ENCODE assay signal across 20 cellular contexts in the genomic region with DNA sequence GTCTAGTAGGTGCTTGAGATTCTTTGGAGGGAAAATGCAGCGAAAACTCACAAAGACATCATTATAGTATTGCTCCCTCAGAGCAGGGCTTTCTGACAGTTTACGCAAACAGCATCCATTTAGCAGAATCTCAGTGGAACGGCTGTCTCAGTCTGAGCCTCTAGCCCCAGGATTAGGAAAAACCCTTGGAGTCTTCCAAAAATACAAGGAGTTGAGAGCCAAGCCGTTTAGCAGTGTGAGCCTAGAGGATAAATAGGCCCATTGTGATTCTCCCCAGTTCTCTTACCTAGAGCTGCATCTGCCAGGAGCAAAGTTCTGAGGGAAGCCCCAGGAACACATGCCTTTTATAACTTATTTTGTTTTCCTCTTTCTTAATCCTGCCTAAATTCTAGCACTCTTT.
"Had no signal": no experiment of that assay in that cellular context is flagged by ENCODE, and none has a peak within 500 bp of the region (broad histone marks: within the 10 kb centered on the region; RNA-seq: fewer than 3 reads in every experiment).

No MANE protein-coding gene starts in this region.

- H3K4me1 ChIP-seq: Peyer's patch, SJSA1 had no signal

- ATAC-seq: activated CD4-positive, CD25-positive, alpha-beta regulatory T cell treated with anti-CD3 and anti-CD28 coated beads, Interleukin-2, amount 50 U/mL, for 24 hours; activated T-cell treated with anti-CD3 and anti-CD28 coated beads, Interleukin-2, amount 50 U/mL, for 4 hours had no signal

- H3K36me3 ChIP-seq: brain microvascular endothelial cell, Peyer's patch, SJSA1 had no signal

- H3K9me3 Mint-ChIP-seq: activated T-cell treated with anti-CD3 and anti-CD28 coated beads, Interleukin-2, amount 50 U/mL, for 4 hours; T-helper 1 cell treated with Interleukin-12 subunit alpha and Interleukin-12 subunit beta and Interleukin-4 antibody, amounts not matched to agents 30 μg/mL and 1 μg/mL, for 36 hours had no signal

- H3K27ac Mint-ChIP-seq: activated naive CD8-positive, alpha-beta T cell; IgD-negative memory B cell; T-helper 1 cell treated with Interleukin-12 subunit alpha and Interleukin-12 subunit beta and Interleukin-4 antibody, amounts not matched to agents 30 μg/mL and 1 μg/mL, for 36 hours had no signal

- H3K27me3 Mint-ChIP-seq: IgD-negative memory B cell had no signal

- H3K27me3 ChIP-seq: brain microvascular endothelial cell, Peyer's patch, SJSA1 had no signal

- H3K36me3 Mint-ChIP-seq: activated naive CD8-positive, alpha-beta T cell; IgD-negative memory B cell had no signal

- H3K9me3 ChIP-seq: Peyer's patch, SJSA1 had no signal

- DNase-seq: activated CD4-positive, alpha-beta T cell treated with anti-CD3 and anti-CD28 coated beads for 4 hours; activated CD4-positive, alpha-beta T cell treated with anti-CD3 and anti-CD28 coated beads, Interleukin-2, amount 50 U/mL, for 4 hours; activated effector memory CD4-positive, alpha-beta T cell treated with anti-CD3 and anti-CD28 coated beads, Interleukin-2, amount 50 U/mL, for 16 hours; activated naive CD4-positive, alpha-beta T cell treated with Interleukin-2 at 50 U/mL for 16 hours; activated T-cell treated with anti-CD3 and anti-CD28 coated beads, Interleukin-2, amount 50 U/mL, for 4 hours; brain microvascular endothelial cell; KG1; NCI-H1092; NCI-H1417; NCI-H2081; NCI-H510A treated with DMSO at 0.1 percent for 48 hours; NCI-H69; Peyer's patch; SHP77 had no signal

- H3K4me1 Mint-ChIP-seq: IgD-negative memory B cell had no signal

- H3K27ac ChIP-seq: brain microvascular endothelial cell, Peyer's patch, RWPE1, SJSA1 had no signal

- H3K4me3 ChIP-seq: Peyer's patch, SJSA1 had no signal

- H3K4me3 Mint-ChIP-seq: activated naive CD8-positive, alpha-beta T cell; activated T-cell treated with anti-CD3 and anti-CD28 coated beads, Interleukin-2, amount 50 U/mL, for 4 hours; IgD-negative memory B cell; T-helper 1 cell treated with Interleukin-12 subunit alpha and Interleukin-12 subunit beta and Interleukin-4 antibody, amounts not matched to agents 30 μg/mL and 1 μg/mL, for 36 hours had no signal
